ENCODE assay signal across 8 cellular contexts in genomic region chr1:46589529-46589928, GRCh38. TPM values are rescaled to one million over a fixed set of nuclear protein-coding genes. Genes with fewer than 3 reads are reported as not detected.
"Had no signal": no experiment of that assay in that cellular context is flagged by ENCODE, and none has a peak within 500 bp of the region (broad histone marks: within the 10 kb centered on the region; RNA-seq: fewer than 3 reads in every experiment).

No MANE protein-coding gene starts in this region.

- DNase-seq: GM23248, GOT3, H7, IMR-90, KBM-7 had no signal

- ATAC-seq: HCT116 had no signal

RNA-seq across cellular contexts. Expression of gene KNCN, which starts 38.1 kb away (rescaled TPM):
- total RNA-seq: GM23248, H4, H7, HT-29, IMR-90 had no signal
